11 cellular contexts compared by ENCODE assay signal in the genomic region with DNA sequence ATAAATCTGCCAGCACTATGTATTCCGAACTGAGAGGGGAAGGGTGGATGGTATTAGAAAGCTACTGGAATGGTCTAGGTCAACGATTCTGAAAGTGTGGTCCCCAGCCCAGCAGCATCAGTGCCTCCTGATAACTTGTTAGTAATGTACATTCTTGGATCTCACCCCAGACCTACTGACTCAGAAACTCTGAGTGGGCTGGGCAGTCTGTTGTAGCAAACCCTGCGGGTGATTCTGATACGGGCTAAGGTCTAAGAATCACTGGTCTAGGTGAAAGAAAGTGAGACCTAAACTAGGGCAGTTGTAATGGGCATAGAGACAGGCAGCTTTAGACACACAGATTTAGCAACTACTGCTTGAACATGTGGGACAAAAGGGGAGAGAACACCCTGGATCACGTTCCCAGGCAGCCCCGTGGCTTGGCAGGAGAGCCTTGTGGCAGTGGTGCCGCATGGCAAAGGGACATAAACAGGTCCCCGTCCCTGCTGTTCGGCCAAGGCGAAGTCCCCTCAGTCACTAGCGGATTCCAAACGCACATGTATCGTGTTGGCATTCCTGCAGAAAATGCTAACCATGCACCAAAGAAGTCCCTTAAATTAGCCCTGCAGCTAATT.
DNase-seq lines count a peak whose midpoint lies in the region; ATAC-seq and TF ChIP-seq lines count a peak whose summit lies in the region.
"Had no signal": no experiment of that assay in that cellular context is flagged by ENCODE, and none has a peak within 500 bp of the region (broad histone marks: within the 10 kb centered on the region; RNA-seq: fewer than 3 reads in every experiment).

No MANE protein-coding gene starts in this region.

- peak overlapping the region; percentile 65 for H3K27ac ChIP-seq in psoas muscle

- H3K36me3 ChIP-seq in psoas muscle (ENCODE audit: insufficient read depth in 1 of 2, low read depth in 1 of 2), result no peaks in the 10 kb centered on the region

- H3K9me3 ChIP-seq in psoas muscle, result no peaks in the 10 kb centered on the region

- H3K4me3 ChIP-seq in fibroblast of the aortic adventitia (ENCODE audit: low read depth, low read length) (no peak overlapping the region), psoas muscle (no peak overlapping the region)

- intact Hi-C loops in psoas muscle (cut with DNase I), result no loop called here

- peaks cover 15% of the 10 kb centered on the region for H3K4me1 ChIP-seq in psoas muscle

- 31 to 50% (median 42%) methylated on average over 13 of the region's 13 CpGs for whole genome bisulfite sequencing in psoas muscle, 3 donors

- DNase-seq in EH (ENCODE audit: low read depth) (peak; percentile 90), T1000 (lab: John Stamatoyannopoulos, UW) (peak; percentile 47), fibroblast of the aortic adventitia (ENCODE audit: low read depth) (peak; percentile 82), psoas muscle (peak; percentile 63 to 80), NCI-H1417 treated with DMSO at 0.1 percent for 48 hours (lab: John Stamatoyannopoulos, UW) (no peak), HT-29 (ENCODE audit: low spot score) (no peak)
- DNase-seq in activated T-cell treated with anti-CD3 and anti-CD28 coated beads, Interleukin-2, amount 50 U/mL, for 48 hours, result no peak
- DNase-seq: activated CD4-positive, alpha-beta memory T cell treated with anti-CD3 and anti-CD28 coated beads, Interleukin-2, amount 10 ng/mL, durations not matched to agents 7 days and 5 days; CD4-positive, CD25-positive, alpha-beta regulatory T cell; NCI-H2227 treated with DMSO at 0.1 percent for 48 hours had no signal

- H3K27me3 ChIP-seq in psoas muscle (ENCODE audit: insufficient read depth in 3 of 3, low read length in 2 of 3), result no peaks in the 10 kb centered on the region

- TF ChIP-seq CTCF in fibroblast of the aortic adventitia (IDR thresholded peaks at IDR 0.05; ENCODE audit: insufficient read depth, low read length), result no peak
- TF ChIP-seq CTCF in psoas muscle (IDR thresholded peaks at IDR 0.05), result no peak

- ATAC-seq in psoas muscle, result peak; percentile 80 to 94 (median 86)
- no peak for ATAC-seq in HG03025 (IDR thresholded peaks at IDR 0.05; ENCODE audit: low FRiP score, unreplicated experiment)

Comparison
In these comparisons a context has a peak if more than half of its experiments do, and no peak if none do; other contexts are left out.
1. DNase-seq: peak in EH (single experiment), T1000 (single experiment), fibroblast of the aortic adventitia (single experiment) and psoas muscle (2 of 2); none in NCI-H1417 treated with DMSO at 0.1 percent for 48 hours (single experiment), HT-29 (single experiment) and activated T-cell treated with anti-CD3 and anti-CD28 coated beads, Interleukin-2, amount 50 U/mL, for 48 hours (0 of 2).